Comparison of ENCODE assay signal across 8 cellular contexts in the genomic region with DNA sequence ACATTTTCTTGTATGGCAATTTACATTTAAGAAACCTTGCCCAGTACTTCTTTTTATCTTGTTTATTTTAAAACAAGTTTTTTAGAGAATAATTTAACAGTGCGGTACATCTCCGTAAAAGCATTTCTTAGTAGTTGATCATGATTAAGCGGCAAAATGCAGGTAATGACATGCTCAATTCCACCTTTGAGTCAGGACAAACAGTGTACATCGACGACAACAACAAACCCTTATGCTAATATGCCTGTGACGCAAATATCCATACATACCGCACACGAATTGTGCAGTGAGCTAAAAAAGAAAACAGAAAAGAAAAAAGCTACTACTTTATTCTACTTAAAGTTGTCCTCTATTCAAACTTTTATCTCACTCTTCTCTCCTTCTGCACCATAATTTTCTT. TPM values are rescaled to one million over a fixed set of nuclear protein-coding genes. Genes with fewer than 3 reads are reported as not detected.
A peak's percentile ranks its signal among the peaks of the same experiment; 100 is the strongest.
DNase-seq lines count a peak whose midpoint lies in the region; ATAC-seq and TF ChIP-seq lines count a peak whose summit lies in the region.
"Had no signal": no experiment of that assay in that cellular context is flagged by ENCODE, and none has a peak within 500 bp of the region (broad histone marks: within the 10 kb centered on the region; RNA-seq: fewer than 3 reads in every experiment).

No MANE protein-coding gene starts in this region.

- H3K27me3 ChIP-seq in NT2/D1 (ENCODE audit: insufficient read depth, insufficient read length): peaks cover 57% of the 10 kb centered on the region
- H3K27me3 ChIP-seq in right lobe of liver: no peaks in the 10 kb centered on the region
- no peaks in the 10 kb centered on the region for H3K27me3 ChIP-seq in testis

- no peaks in the 10 kb centered on the region for H3K36me3 Mint-ChIP-seq in chondrocyte (ENCODE audit: low read depth)

- H3K9me3 ChIP-seq in NT2/D1 (ENCODE audit: insufficient read depth, low read length): no peaks in the 10 kb centered on the region
- no peaks in the 10 kb centered on the region for H3K9me3 ChIP-seq in right lobe of liver
- H3K9me3 ChIP-seq in testis: no peaks in the 10 kb centered on the region

- H3K36me3 ChIP-seq in NT2/D1 (ENCODE audit: insufficient read depth, insufficient read length, low read length): no peaks in the 10 kb centered on the region
- no peaks in the 10 kb centered on the region for H3K36me3 ChIP-seq in right lobe of liver
- no peaks in the 10 kb centered on the region for H3K36me3 ChIP-seq in testis (ENCODE audit: low read depth, missing control alignments)

- no peak for ATAC-seq in right lobe of liver

- H3K4me3 ChIP-seq in NT2/D1 (ENCODE audit: insufficient read length, low read depth): peak overlapping the region; percentile 64
- H3K4me3 ChIP-seq in right lobe of liver: peak overlapping the region; percentile 77 to 82 (median 77)
- H3K4me3 ChIP-seq in testis: peak overlapping the region; percentile 75 to 78

- H3K27ac ChIP-seq in right lobe of liver: peak overlapping the region; percentile 84 to 94 (median 86)
- peak overlapping the region in 1 of 2 donors; percentile 96 for H3K27ac ChIP-seq in testis

- WGBS in right lobe of liver (ENCODE audit: insufficient coverage, low coverage, low lambda C conversion rate, missing lambda C conversion rate): 34% methylated on average over 8 of the region's 8 CpGs
- WGBS in testis, 2 donors: 25 to 27% methylated on average over 8 of the region's 8 CpGs

- TF ChIP-seq CTCF in chondrocyte (IDR thresholded peaks at IDR 0.05): no peak
- TF ChIP-seq CTCF in right lobe of liver (IDR thresholded peaks at IDR 0.05): no peak
- no peak for TF ChIP-seq CTCF in testis (IDR thresholded peaks at IDR 0.05)

- H3K4me1 ChIP-seq in NT2/D1 (ENCODE audit: insufficient read depth, insufficient read length) (no peaks in the 10 kb centered on the region), right lobe of liver (peaks cover 0 to 21% (median 7%) of the 10 kb centered on the region in 4 donors), testis (peaks cover 7% of the 10 kb centered on the region)

- no peaks in the 10 kb centered on the region for H3K9me3 Mint-ChIP-seq in chondrocyte (ENCODE audit: low read depth)

- peak overlapping the region; percentile 96 for H3K4me3 Mint-ChIP-seq in chondrocyte (ENCODE audit: unreplicated experiment)

- H3K27ac Mint-ChIP-seq in chondrocyte (ENCODE audit: unreplicated experiment): peak overlapping the region; percentile 97

- intact Hi-C loops in right lobe of liver (cut with DNase I) (no loop called here), testis (cut with DNase I; ENCODE audit: low total_unique reads) (no loop called here)

- H3K9ac ChIP-seq in NT2/D1 (ENCODE audit: insufficient read length, low read depth): peak overlapping the region; percentile 68

- no peak for TF ChIP-seq POLR2A in right lobe of liver (IDR thresholded peaks at IDR 0.05)
- TF ChIP-seq POLR2A in testis (IDR thresholded peaks at IDR 0.05): no peak

- no peaks in the 10 kb centered on the region for H3K27me3 Mint-ChIP-seq in chondrocyte (ENCODE audit: low read depth)

- peaks cover 24% of the 10 kb centered on the region for H3K4me1 Mint-ChIP-seq in chondrocyte (ENCODE audit: low read depth)

- DNase-seq in NT2/D1 (ENCODE audit: low read depth, low spot score) (no peak), chondrocyte (ENCODE audit: low spot score) (no peak), right lobe of liver (no peak), testis (no peak), mesenteric fat pad (ENCODE audit: low spot score) (no peak), inferior parietal cortex (ENCODE audit: extremely low spot score) (no peak), COLO829 (ENCODE audit: low spot score) (no peak)
- DNase-seq: NCI-H2029 treated with DMSO at 0.1 percent for 48 hours had no signal

RNA-seq across cellular contexts. Expression of a gene that starts 1.9 kb away (rescaled TPM):
- total RNA-seq in chondrocyte (5.8 to 11.8 TPM (median 6.0 TPM) in 3 replicates), right lobe of liver (1 to 10 TPM; 1.2 to 4.0 (median 2.4) TPM), testis (10 to 100 TPM; 11.2 to 13.1 TPM), mesenteric fat pad (9.7 TPM)
- polyA plus RNA-seq in testis (ENCODE audit: insufficient read depth, low read depth, low replicate concordance): 12.4 TPM
